20 cellular contexts compared by ENCODE assay signal in genomic region chr5:105978011-105978410, GRCh38.
"Had no signal": no experiment of that assay in that cellular context is flagged by ENCODE, and none has a peak within 500 bp of the region (broad histone marks: within the 10 kb centered on the region; RNA-seq: fewer than 3 reads in every experiment).

No MANE protein-coding gene starts in this region.

- H3K36me3 Mint-ChIP-seq: memory B cell; naive B cell; stimulated activated memory B cell treated with anti-CD40 and anti-IgM and Interleukin-4, amounts not matched to agents 10 μg/mL and 1 μg/mL and 100 μg/mL, for 72 hours had no signal

- H3K4me3 Mint-ChIP-seq: dendritic cell treated with granulocyte-macrophage colony-stimulating factor and Interleukin-4, amounts not matched to agents 40 ng/mL and 50 ng/mL, for 4 days; effector memory CD8-positive, alpha-beta T cell; memory B cell; naive B cell; nephron; stimulated activated memory B cell treated with anti-CD40 and anti-IgM and Interleukin-4, amounts not matched to agents 10 μg/mL and 1 μg/mL and 100 μg/mL, for 72 hours; stimulated activated naive CD8-positive, alpha-beta T cell treated with anti-CD3 and anti-CD28 coated beads, Interleukin-15, amount 100 ng/mL, for 72 hours had no signal

- ATAC-seq: effector memory CD8-positive, alpha-beta T cell; foreskin keratinocyte; lower lobe of right lung; right lobe of liver; stimulated activated memory B cell treated with anti-CD40 and anti-IgM and Interleukin-4, amounts not matched to agents 10 μg/mL and 1 μg/mL and 100 μg/mL, for 72 hours; stimulated activated naive CD8-positive, alpha-beta T cell treated with anti-CD3 and anti-CD28 coated beads, Interleukin-15, amount 100 ng/mL, for 72 hours had no signal

- H3K27me3 Mint-ChIP-seq: dendritic cell treated with granulocyte-macrophage colony-stimulating factor and Interleukin-4, amounts not matched to agents 40 ng/mL and 50 ng/mL, for 4 days; effector memory CD8-positive, alpha-beta T cell; memory B cell; naive B cell; stimulated activated memory B cell treated with anti-CD40 and anti-IgM and Interleukin-4, amounts not matched to agents 10 μg/mL and 1 μg/mL and 100 μg/mL, for 72 hours; stimulated activated naive CD8-positive, alpha-beta T cell treated with anti-CD3 and anti-CD28 coated beads, Interleukin-15, amount 100 ng/mL, for 72 hours had no signal

- H3K9me3 Mint-ChIP-seq: dendritic cell treated with granulocyte-macrophage colony-stimulating factor and Interleukin-4, amounts not matched to agents 40 ng/mL and 50 ng/mL, for 4 days; nephron; stimulated activated naive CD8-positive, alpha-beta T cell treated with anti-CD3 and anti-CD28 coated beads, Interleukin-15, amount 100 ng/mL, for 72 hours had no signal

- H3K4me1 Mint-ChIP-seq: memory B cell; naive B cell; nephron; stimulated activated memory B cell treated with anti-CD40 and anti-IgM and Interleukin-4, amounts not matched to agents 10 μg/mL and 1 μg/mL and 100 μg/mL, for 72 hours; stimulated activated naive CD8-positive, alpha-beta T cell treated with anti-CD3 and anti-CD28 coated beads, Interleukin-15, amount 100 ng/mL, for 72 hours had no signal

- H3K27ac Mint-ChIP-seq: dendritic cell treated with granulocyte-macrophage colony-stimulating factor and Interleukin-4, amounts not matched to agents 40 ng/mL and 50 ng/mL, for 4 days; effector memory CD8-positive, alpha-beta T cell; memory B cell; naive B cell; nephron; stimulated activated memory B cell treated with anti-CD40 and anti-IgM and Interleukin-4, amounts not matched to agents 10 μg/mL and 1 μg/mL and 100 μg/mL, for 72 hours; stimulated activated naive CD8-positive, alpha-beta T cell treated with anti-CD3 and anti-CD28 coated beads, Interleukin-15, amount 100 ng/mL, for 72 hours had no signal

- DNase-seq: effector memory CD8-positive, alpha-beta T cell; kidney; left cardiac atrium; left ventricle myocardium inferior; lower lobe of right lung; midbrain; naive B cell; right lobe of liver; spleen; stimulated activated CD4-positive, alpha-beta T cell treated with anti-CD3 and anti-CD28 coated beads, Interleukin-15, amount 100 ng/mL, for 24 hours; stimulated activated CD4-positive, alpha-beta T cell treated with anti-CD3 and anti-CD28 coated beads, Interleukin-1b, Interleukin-23, amount 100 ng/mL, for 48 hours; stimulated activated CD4-positive, alpha-beta T cell treated with anti-CD3 and anti-CD28 coated beads, Interleukin-4, amount 100 ng/mL, for 24 hours; stimulated activated naive CD8-positive, alpha-beta T cell treated with anti-CD3 and anti-CD28 coated beads, Interleukin-15, amount 100 ng/mL, for 72 hours; substantia nigra; transverse colon had no signal
